In the genomic region with DNA sequence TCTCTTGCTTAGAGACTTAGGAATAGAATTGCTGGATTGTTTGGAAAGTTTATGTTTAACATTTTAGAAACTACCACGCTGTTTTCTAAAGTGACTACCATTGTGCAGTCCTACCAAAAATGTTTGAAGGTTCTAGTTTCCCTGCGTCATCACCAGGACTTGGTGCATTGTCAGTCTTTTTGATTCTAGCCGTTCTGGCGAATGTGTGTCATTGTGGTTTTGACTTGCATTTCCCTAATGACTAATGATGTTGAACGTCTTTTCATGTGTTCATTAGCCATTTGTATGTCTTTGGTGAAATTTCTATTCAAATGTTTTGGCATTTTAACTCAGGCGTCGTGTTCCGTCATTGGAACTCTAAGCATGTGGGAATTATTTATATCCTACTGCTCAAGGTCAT, we compare ENCODE assay signal across 8 cellular contexts. TPM values are rescaled to one million over a fixed set of nuclear protein-coding genes. Genes with fewer than 3 reads are reported as not detected.
DNase-seq lines count a peak whose midpoint lies in the region; ATAC-seq and TF ChIP-seq lines count a peak whose summit lies in the region.
"Had no signal": no experiment of that assay in that cellular context is flagged by ENCODE, and none has a peak within 500 bp of the region (broad histone marks: within the 10 kb centered on the region; RNA-seq: fewer than 3 reads in every experiment).

No MANE protein-coding gene starts in this region.

- no peak for TF ChIP-seq POLR2A in GM18505 (IDR thresholded peaks at IDR 0.05; ENCODE audit: borderline replicate concordance, extremely low read depth, insufficient read depth, insufficient read length)

- peak overlapping the region; percentile 90 for H3K27ac Mint-ChIP-seq in T-helper 17 cell
- H3K27ac Mint-ChIP-seq in activated T-helper 1 cell treated with anti-CD3 and anti-CD28 coated beads, Interleukin-12 subunit alpha, Interleukin-12 subunit beta, Interleukin-2, Interleukin-4 antibody, amounts not matched to agents 30 ng/mL and 10 ng/mL and 1 ng/mL, durations not matched to agents 14 hours and 24 hours and 36 hours = peak overlapping the region; percentile 83

- ATAC-seq in T-helper 17 cell (peak; percentile 94), GM18505 (IDR thresholded peaks at IDR 0.05; ENCODE audit: unreplicated experiment) (no peak)

- H3K4me2 ChIP-seq in hepatocyte = no peak overlapping the region

- H3K4me3 ChIP-seq in hepatocyte = no peak overlapping the region
- H3K4me3 ChIP-seq: SK-N-MC had no signal

- H3K79me2 ChIP-seq in hepatocyte = peaks cover 96% of the 10 kb centered on the region

- intact Hi-C loops in activated T-helper 1 cell treated with anti-CD3 and anti-CD28 coated beads, Interleukin-12 subunit alpha, Interleukin-12 subunit beta, Interleukin-2, Interleukin-4 antibody, amounts not matched to agents 30 ng/mL and 10 ng/mL and 1 ng/mL, durations not matched to agents 14 hours and 24 hours and 36 hours (cut with micrococcal nuclease) = loop anchor here (5.0 kb wide), 1 partner anchor 36 kb away; no protein-coding TSS in a partner anchor

- H3K9me2 ChIP-seq in hepatocyte (replicated peaks; ENCODE audit: insufficient read depth) = no peaks in the 10 kb centered on the region

- H3K9me3 ChIP-seq in T-helper 17 cell (ENCODE audit: control insufficient read depth, low read length, poor library complexity, severe bottlenecking) = no peaks in the 10 kb centered on the region
- H3K9me3 ChIP-seq in hepatocyte (ENCODE audit: low read depth) = no peaks in the 10 kb centered on the region

- peak overlapping the region; percentile 36 for H3K4me3 Mint-ChIP-seq in T-helper 17 cell
- peak overlapping the region; percentile 35 for H3K4me3 Mint-ChIP-seq in activated T-helper 1 cell treated with anti-CD3 and anti-CD28 coated beads, Interleukin-12 subunit alpha, Interleukin-12 subunit beta, Interleukin-2, Interleukin-4 antibody, amounts not matched to agents 30 ng/mL and 10 ng/mL and 1 ng/mL, durations not matched to agents 14 hours and 24 hours and 36 hours

- peaks cover 4% of the 10 kb centered on the region for H4K20me1 ChIP-seq in hepatocyte (ENCODE audit: insufficient read depth, poor library complexity, severe bottlenecking)

- DNase-seq in T-helper 17 cell (peak in 2 of 3 donors; percentile 10 to 30), kidney tubule cell (ENCODE audit: low spot score) (peak; percentile 42), hepatocyte (ENCODE audit: low spot score) (no peak), NOMO-1 treated with dmso at 0.1 percent for 144 hours (lab: John Stamatoyannopoulos, UW; ENCODE audit: unreplicated experiment) (no peak)
- peak; percentile 11 for DNase-seq in activated T-helper 1 cell treated with anti-CD3 and anti-CD28 coated beads, Interleukin-12 subunit alpha, Interleukin-12 subunit beta, Interleukin-2, Interleukin-4 antibody, amounts not matched to agents 30 ng/mL and 10 ng/mL and 1 ng/mL, durations not matched to agents 14 hours and 24 hours and 36 hours (ENCODE audit: low spot score)
- DNase-seq in stimulated activated CD8-positive, alpha-beta memory T cell treated with anti-CD3 and anti-CD28 coated beads, Interleukin-4, amount 100 ng/mL, for 48 hours = peak; percentile 63

- no peaks in the 10 kb centered on the region for H3K4me1 ChIP-seq in hepatocyte (ENCODE audit: insufficient read depth)

- WGBS in hepatocyte (ENCODE audit: low lambda C conversion rate, missing lambda C conversion rate) = 95% methylated on average over 8 of the region's 8 CpGs

- H3K36me3 ChIP-seq in hepatocyte (replicated peaks; ENCODE audit: insufficient read depth, low read depth) = peaks cover 12% of the 10 kb centered on the region

- H2AFZ ChIP-seq in hepatocyte = no peak overlapping the region

- H3K27me3 Mint-ChIP-seq in T-helper 17 cell = no peaks in the 10 kb centered on the region
- H3K27me3 Mint-ChIP-seq in activated T-helper 1 cell treated with anti-CD3 and anti-CD28 coated beads, Interleukin-12 subunit alpha, Interleukin-12 subunit beta, Interleukin-2, Interleukin-4 antibody, amounts not matched to agents 30 ng/mL and 10 ng/mL and 1 ng/mL, durations not matched to agents 14 hours and 24 hours and 36 hours (ENCODE audit: insufficient read depth) = no peaks in the 10 kb centered on the region

- peaks cover 36% of the 10 kb centered on the region for H3K4me1 Mint-ChIP-seq in T-helper 17 cell
- H3K4me1 Mint-ChIP-seq in activated T-helper 1 cell treated with anti-CD3 and anti-CD28 coated beads, Interleukin-12 subunit alpha, Interleukin-12 subunit beta, Interleukin-2, Interleukin-4 antibody, amounts not matched to agents 30 ng/mL and 10 ng/mL and 1 ng/mL, durations not matched to agents 14 hours and 24 hours and 36 hours (ENCODE audit: low read depth) = peaks cover 50% of the 10 kb centered on the region

- H3K9me3 Mint-ChIP-seq in activated T-helper 1 cell treated with anti-CD3 and anti-CD28 coated beads, Interleukin-12 subunit alpha, Interleukin-12 subunit beta, Interleukin-2, Interleukin-4 antibody, amounts not matched to agents 30 ng/mL and 10 ng/mL and 1 ng/mL, durations not matched to agents 14 hours and 24 hours and 36 hours = peaks cover 6% of the 10 kb centered on the region

- no peak for TF ChIP-seq CTCF in hepatocyte (IDR thresholded peaks at IDR 0.05; ENCODE audit: poor library complexity)

- no peak overlapping the region for H3K27ac ChIP-seq in hepatocyte
- H3K27ac ChIP-seq: SK-N-MC had no signal

- peaks cover 24% of the 10 kb centered on the region for H3K36me3 Mint-ChIP-seq in T-helper 17 cell (ENCODE audit: low read depth)
- peaks cover 75% of the 10 kb centered on the region for H3K36me3 Mint-ChIP-seq in activated T-helper 1 cell treated with anti-CD3 and anti-CD28 coated beads, Interleukin-12 subunit alpha, Interleukin-12 subunit beta, Interleukin-2, Interleukin-4 antibody, amounts not matched to agents 30 ng/mL and 10 ng/mL and 1 ng/mL, durations not matched to agents 14 hours and 24 hours and 36 hours (ENCODE audit: low read depth)

- H3K27me3 ChIP-seq in hepatocyte = no peaks in the 10 kb centered on the region

RNA-seq across cellular contexts. Expression of a gene that starts 58.0 kb away (rescaled TPM):
- total RNA-seq in T-helper 17 cell = 100 to 1,000 TPM; 505 to 520 TPM
- total RNA-seq in activated T-helper 1 cell treated with anti-CD3 and anti-CD28 coated beads, Interleukin-12 subunit alpha, Interleukin-12 subunit beta, Interleukin-2, Interleukin-4 antibody, amounts not matched to agents 30 ng/mL and 10 ng/mL and 1 ng/mL, durations not matched to agents 14 hours and 24 hours and 36 hours = 102 and 104 TPM in 2 replicates
- 101 and 133 TPM in 2 replicates for total RNA-seq in hepatocyte
- polyA plus RNA-seq in hepatocyte = 49.3 and 68.3 TPM in 2 replicates

Comparison
In these comparisons a context has a peak if more than half of its experiments do, and no peak if none do; other contexts are left out.
1. DNase-seq: peak in T-helper 17 cell (2 of 3), activated T-helper 1 cell treated with anti-CD3 and anti-CD28 coated beads, Interleukin-12 subunit alpha, Interleukin-12 subunit beta, Interleukin-2, Interleukin-4 antibody, amounts not matched to agents 30 ng/mL and 10 ng/mL and 1 ng/mL, durations not matched to agents 14 hours and 24 hours and 36 hours (single experiment), kidney tubule cell (single experiment) and stimulated activated CD8-positive, alpha-beta memory T cell treated with anti-CD3 and anti-CD28 coated beads, Interleukin-4, amount 100 ng/mL, for 48 hours (single experiment); none in hepatocyte (single experiment) and NOMO-1 treated with dmso at 0.1 percent for 144 hours (single experiment).